Comparison of ENCODE assay signal across 11 cellular contexts in genomic region chr16:69171325-69172095, GRCh38. TPM values are rescaled to one million over a fixed set of nuclear protein-coding genes. Genes with fewer than 3 reads are reported as not detected.
A peak's percentile ranks its signal among the peaks of the same experiment; 100 is the strongest.
DNase-seq lines count a peak whose midpoint lies in the region; ATAC-seq and TF ChIP-seq lines count a peak whose summit lies in the region.
"Had no signal": no experiment of that assay in that cellular context is flagged by ENCODE, and none has a peak within 500 bp of the region (broad histone marks: within the 10 kb centered on the region; RNA-seq: fewer than 3 reads in every experiment).

No MANE protein-coding gene starts in this region.

- ATAC-seq in body of pancreas (no peak), lung (ENCODE audit: insufficient read depth, low FRiP score) (no peak), GM18907 (IDR thresholded peaks at IDR 0.05; ENCODE audit: unreplicated experiment) (no peak)
- ATAC-seq: SK-N-SH treated with all-trans-retinoic acid at 6 μM for 48 hours had no signal

- TF ChIP-seq CTCF in body of pancreas (IDR thresholded peaks at IDR 0.05): no peak
- TF ChIP-seq CTCF in lung (IDR thresholded peaks at IDR 0.05; ENCODE audit: control extremely low read depth, extremely low read depth): no peak
- no peak for TF ChIP-seq CTCF in testis (IDR thresholded peaks at IDR 0.05)
- no peak for TF ChIP-seq CTCF in GM13976 (IDR thresholded peaks at IDR 0.05; ENCODE audit: borderline replicate concordance, control extremely low read depth, extremely low read depth, insufficient read depth, missing control alignments)

- DNase-seq in KBM-7 (peak; percentile 63), body of pancreas (no peak), lung (ENCODE audit: low spot score) (no peak), testis (no peak), GM13976 (ENCODE audit: low spot score) (no peak), H4 (ENCODE audit: low spot score) (no peak), AML-193 (lab: John Stamatoyannopoulos, UW) (no peak)
- DNase-seq: activated T-cell treated with anti-CD3 and anti-CD28 coated beads, Interleukin-2, amount 50 U/mL, for 24 hours; NCI-H1417 treated with DMSO at 0.1 percent for 48 hours had no signal

- intact Hi-C loops in body of pancreas (cut with DNase I): no loop called here
- intact Hi-C loops in testis (cut with DNase I; ENCODE audit: low total_unique reads): no loop called here

- no peaks in the 10 kb centered on the region for H3K9me3 ChIP-seq in body of pancreas
- peaks cover 0 to 2% of the 10 kb centered on the region in 2 donors for H3K9me3 ChIP-seq in lung (ENCODE audit: control insufficient read depth in 2 of 2, insufficient read depth in 1 of 2, low read length in 1 of 2)
- H3K9me3 ChIP-seq in testis: no peaks in the 10 kb centered on the region

- H3K27me3 ChIP-seq in body of pancreas (no peaks in the 10 kb centered on the region), lung (ENCODE audit: control insufficient read depth, insufficient read depth) (no peaks in the 10 kb centered on the region), testis (no peaks in the 10 kb centered on the region)

- peaks cover 47% of the 10 kb centered on the region for H3K4me1 ChIP-seq in body of pancreas
- H3K4me1 ChIP-seq in lung (ENCODE audit: control insufficient read depth in 2 of 2, insufficient read depth in 2 of 2, low read length in 2 of 2): peaks cover 0 to 3% of the 10 kb centered on the region in 2 donors
- H3K4me1 ChIP-seq in testis: peaks cover 30% of the 10 kb centered on the region

- H3K36me3 ChIP-seq in body of pancreas (replicated peaks in 1 of 2; ENCODE audit: insufficient read depth in 1 of 2, low read depth in 2 of 2) (peaks cover 0 to 7% of the 10 kb centered on the region in 2 donors), lung (ENCODE audit: control insufficient read depth in 2 of 2, insufficient read depth in 2 of 2, low read length in 2 of 2) (peaks cover 10 to 28% of the 10 kb centered on the region in 2 donors), testis (ENCODE audit: low read depth, missing control alignments) (no peaks in the 10 kb centered on the region)

- H3K27ac ChIP-seq in body of pancreas: peak overlapping the region in 3 of 4 donors; percentile 31 to 76 (median 65)
- H3K27ac ChIP-seq in lung (ENCODE audit: low read depth in 1 of 2, low read length in 1 of 2): peak overlapping the region; percentile 11 to 47
- H3K27ac ChIP-seq in testis: peak overlapping the region; percentile 75 to 83

- TF ChIP-seq POLR2A in body of pancreas (IDR thresholded peaks at IDR 0.05) (no peak), testis (IDR thresholded peaks at IDR 0.05) (no peak)

- H3K4me3 ChIP-seq in body of pancreas: no peak overlapping the region
- H3K4me3 ChIP-seq in lung: no peak overlapping the region
- no peak overlapping the region for H3K4me3 ChIP-seq in testis

- 59 to 71% methylated on average over 6 of the region's 6 CpGs for WGBS in body of pancreas, 2 donors
- WGBS in lung, 2 donors: 43 to 49% methylated on average over 6 of the region's 6 CpGs
- WGBS in testis, 2 donors: 41 to 45% methylated on average over 6 of the region's 6 CpGs

- in situ Hi-C loops in KBM-7 (cut with MboI; ENCODE audit: low pct_unique_long_range_greater_than_20kb, low sequenced_read_pairs): no loop called here
- in situ Hi-C loops in GM13976 (cut with MboI; ENCODE audit: low sequenced_read_pairs, unreplicated experiment): no loop called here

RNA-seq across cellular contexts. Expression of gene SNTB2, which starts 15.5 kb away (rescaled TPM):
- total RNA-seq in body of pancreas (10 to 100 TPM; 11.2 to 13.5 TPM), lung (10 to 100 TPM; 32.5 to 42.8 TPM), testis (10 to 100 TPM; 35.1 to 39.3 TPM)
- polyA plus RNA-seq in lung (1 to 10 TPM; 4.5 to 5.8 TPM), testis (ENCODE audit: insufficient read depth, low read depth, low replicate concordance) (29.2 TPM)
- total RNA-seq in H4 (2014; rRNA removed; shearing (Covaris generic)): 15.1 and 22.4 TPM in 2 replicates

RNA-seq across cellular contexts. Expression of gene UTP4, which starts 39.1 kb away (rescaled TPM):
- total RNA-seq in body of pancreas (10 to 100 TPM in 1 of 2 donors, 1 to 10 TPM in 1; 9.2 to 12.2 TPM), lung (10 to 100 TPM; 18.1 to 34.5 TPM), testis (10 to 100 TPM; 72.8 to 78.3 TPM)
- polyA plus RNA-seq in lung (10 to 100 TPM; 21.4 to 30.5 TPM), testis (ENCODE audit: insufficient read depth, low read depth, low replicate concordance) (80.5 TPM)
- 16.3 and 22.7 TPM in 2 replicates for total RNA-seq in H4 (2014; rRNA removed; shearing (Covaris generic))

RNA-seq across cellular contexts. Expression of gene CHTF8, which starts 39.1 kb away (rescaled TPM):
- total RNA-seq in body of pancreas: 10 to 100 TPM; 35.3 to 39.4 TPM
- 100 to 1,000 TPM in 1 of 2 donors, 10 to 100 TPM in 1; 92.5 to 101 TPM for total RNA-seq in lung
- polyA plus RNA-seq in lung: 10 to 100 TPM; 26.0 to 70.5 TPM
- 100 to 1,000 TPM; 131 to 147 TPM for total RNA-seq in testis
- 122 TPM for polyA plus RNA-seq in testis (ENCODE audit: insufficient read depth, low read depth, low replicate concordance)
- total RNA-seq in H4 (2014; rRNA removed; shearing (Covaris generic)): 59.1 and 59.3 TPM in 2 replicates

Comparison
In these comparisons a context has a peak if more than half of its experiments do, and no peak if none do; other contexts are left out.
1. H3K27ac ChIP-seq: peak in every context shown above with its lines; median percentile 79 in testis; 65 in body of pancreas; 29 in lung.